Comparison of ENCODE assay signal across 1 cellular context in genomic region chr5:1200495-1201326, GRCh38.
TF ChIP-seq lines count a peak whose summit lies in the region.

No MANE protein-coding gene starts in this region.

TF ChIP-seq in K562, 482 proteins besides CTCF, POLR2A, EP300 and RAD21 (continued from another document):
- TF ChIP-seq POLR2G (IDR thresholded peaks at IDR 0.05; ENCODE audit: low read depth, low read length) (peak; percentile 7; the same call in 1 of the 2 replicates), ERF (CRISPR knock-in tag; IDR thresholded peaks at IDR 0.05) (0 out of 2 replicates have a peak, but pooled peaks have one; percentile 84), FOXM1 (IDR thresholded peaks at IDR 0.05; ENCODE audit: low read depth) (no peak), FOXM1 (CRISPR knock-in tag; IDR thresholded peaks at IDR 0.05; ENCODE audit: low read depth) (no peak), JUND (IDR thresholded peaks at IDR 0.05; ENCODE audit: borderline replicate concordance, low read depth, low read length) (no peak), JUND (tag; IDR thresholded peaks at IDR 0.05; ENCODE audit: borderline replicate concordance, low read depth, low read length) (no peak), ZBED1 (IDR thresholded peaks at IDR 0.05) (no peak), DIDO1 (tag; IDR thresholded peaks at IDR 0.05; ENCODE audit: low read depth) (no peak), E2F3 (CRISPR knock-in tag; IDR thresholded peaks at IDR 0.05) (0 out of 2 replicates have a peak, but pooled peaks have one; percentile 6), FOXA3 (CRISPR knock-in tag; conservative IDR thresholded peaks at IDR 0.05 in 1 of 2, IDR thresholded peaks at IDR 0.05 in 1 of 2) (0 out of 4 replicates have a peak, but pooled peaks of 1 of the 2 experiments have one; percentile 22), BRD4 (IDR thresholded peaks at IDR 0.05) (0 out of 2 replicates have a peak, but pooled peaks have one; percentile 12), FOXK2 (conservative IDR thresholded peaks at IDR 0.05 in 1 of 2, IDR thresholded peaks at IDR 0.05 in 1 of 2; ENCODE audit: low read depth in 2 of 2) (no peak), ZNF780A (CRISPR knock-in tag; IDR thresholded peaks at IDR 0.05) (no peak), MIER1 (IDR thresholded peaks at IDR 0.05; ENCODE audit: low read depth) (no peak), ZNF589 (CRISPR knock-in tag; IDR thresholded peaks at IDR 0.05; ENCODE audit: low read depth) (0 out of 2 replicates have a peak, but pooled peaks have one; percentile 5), RBFOX2 (IDR thresholded peaks at IDR 0.05; ENCODE audit: low read depth, low read length) (peak; percentile 47), GATAD2B (IDR thresholded peaks at IDR 0.05; ENCODE audit: borderline replicate concordance) (no peak), PRPF4 (IDR thresholded peaks at IDR 0.05; ENCODE audit: insufficient read depth, low read depth, low read length, poor library complexity, severe bottlenecking) (no peak), GABPB1 (CRISPR knock-in tag; IDR thresholded peaks at IDR 0.05) (no peak), THRB (CRISPR knock-in tag; conservative IDR thresholded peaks at IDR 0.05) (no peak), MCM7 (IDR thresholded peaks at IDR 0.05) (no peak), FOXO4 (CRISPR knock-in tag; IDR thresholded peaks at IDR 0.05) (0 out of 2 replicates have a peak, but pooled peaks have one; percentile 25), LCOR (CRISPR knock-in tag; IDR thresholded peaks at IDR 0.05) (no peak), ZNF347 (CRISPR knock-in tag; IDR thresholded peaks at IDR 0.05; ENCODE audit: low read depth) (0 out of 2 replicates have a peak, but pooled peaks have one; percentile 56), ETV1 (tag; conservative IDR thresholded peaks at IDR 0.05; ENCODE audit: low read depth) (no peak), POLR2AphosphoS5 (IDR thresholded peaks at IDR 0.05; ENCODE audit: control insufficient read depth, insufficient read depth, low read depth, low read length) (no peak)
- TF ChIP-seq, protein P1, sequence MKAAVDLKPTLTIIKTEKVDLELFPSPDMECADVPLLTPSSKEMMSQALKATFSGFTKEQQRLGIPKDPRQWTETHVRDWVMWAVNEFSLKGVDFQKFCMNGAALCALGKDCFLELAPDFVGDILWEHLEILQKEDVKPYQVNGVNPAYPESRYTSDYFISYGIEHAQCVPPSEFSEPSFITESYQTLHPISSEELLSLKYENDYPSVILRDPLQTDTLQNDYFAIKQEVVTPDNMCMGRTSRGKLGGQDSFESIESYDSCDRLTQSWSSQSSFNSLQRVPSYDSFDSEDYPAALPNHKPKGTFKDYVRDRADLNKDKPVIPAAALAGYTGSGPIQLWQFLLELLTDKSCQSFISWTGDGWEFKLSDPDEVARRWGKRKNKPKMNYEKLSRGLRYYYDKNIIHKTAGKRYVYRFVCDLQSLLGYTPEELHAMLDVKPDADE (conservative IDR thresholded peaks at IDR 0.05; ENCODE audit: control insufficient read depth, low read depth, low read length) = 0 out of 2 replicates have a peak, but pooled peaks have one; percentile 4
- TF ChIP-seq, protein P2, sequence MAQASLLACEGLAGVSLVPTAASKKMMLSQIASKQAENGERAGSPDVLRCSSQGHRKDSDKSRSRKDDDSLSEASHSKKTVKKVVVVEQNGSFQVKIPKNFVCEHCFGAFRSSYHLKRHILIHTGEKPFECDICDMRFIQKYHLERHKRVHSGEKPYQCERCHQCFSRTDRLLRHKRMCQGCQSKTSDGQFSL (CRISPR knock-in tag; IDR thresholded peaks at IDR 0.05) = peak; percentile 27; the same call in 1 of the 2 replicates
- TF ChIP-seq, protein P2 (tag; IDR thresholded peaks at IDR 0.05) = no peak
- TF ChIP-seq, protein P3, sequence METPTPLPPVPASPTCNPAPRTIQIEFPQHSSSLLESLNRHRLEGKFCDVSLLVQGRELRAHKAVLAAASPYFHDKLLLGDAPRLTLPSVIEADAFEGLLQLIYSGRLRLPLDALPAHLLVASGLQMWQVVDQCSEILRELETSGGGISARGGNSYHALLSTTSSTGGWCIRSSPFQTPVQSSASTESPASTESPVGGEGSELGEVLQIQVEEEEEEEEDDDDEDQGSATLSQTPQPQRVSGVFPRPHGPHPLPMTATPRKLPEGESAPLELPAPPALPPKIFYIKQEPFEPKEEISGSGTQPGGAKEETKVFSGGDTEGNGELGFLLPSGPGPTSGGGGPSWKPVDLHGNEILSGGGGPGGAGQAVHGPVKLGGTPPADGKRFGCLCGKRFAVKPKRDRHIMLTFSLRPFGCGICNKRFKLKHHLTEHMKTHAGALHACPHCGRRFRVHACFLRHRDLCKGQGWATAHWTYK (CRISPR knock-in tag; IDR thresholded peaks at IDR 0.05) = 0 out of 2 replicates have a peak, but pooled peaks have one; percentile 14
TF ChIP-seq in K562: peak in this region for 22.
